Comparison of ENCODE assay signal across 8 cellular contexts in the genomic region with DNA sequence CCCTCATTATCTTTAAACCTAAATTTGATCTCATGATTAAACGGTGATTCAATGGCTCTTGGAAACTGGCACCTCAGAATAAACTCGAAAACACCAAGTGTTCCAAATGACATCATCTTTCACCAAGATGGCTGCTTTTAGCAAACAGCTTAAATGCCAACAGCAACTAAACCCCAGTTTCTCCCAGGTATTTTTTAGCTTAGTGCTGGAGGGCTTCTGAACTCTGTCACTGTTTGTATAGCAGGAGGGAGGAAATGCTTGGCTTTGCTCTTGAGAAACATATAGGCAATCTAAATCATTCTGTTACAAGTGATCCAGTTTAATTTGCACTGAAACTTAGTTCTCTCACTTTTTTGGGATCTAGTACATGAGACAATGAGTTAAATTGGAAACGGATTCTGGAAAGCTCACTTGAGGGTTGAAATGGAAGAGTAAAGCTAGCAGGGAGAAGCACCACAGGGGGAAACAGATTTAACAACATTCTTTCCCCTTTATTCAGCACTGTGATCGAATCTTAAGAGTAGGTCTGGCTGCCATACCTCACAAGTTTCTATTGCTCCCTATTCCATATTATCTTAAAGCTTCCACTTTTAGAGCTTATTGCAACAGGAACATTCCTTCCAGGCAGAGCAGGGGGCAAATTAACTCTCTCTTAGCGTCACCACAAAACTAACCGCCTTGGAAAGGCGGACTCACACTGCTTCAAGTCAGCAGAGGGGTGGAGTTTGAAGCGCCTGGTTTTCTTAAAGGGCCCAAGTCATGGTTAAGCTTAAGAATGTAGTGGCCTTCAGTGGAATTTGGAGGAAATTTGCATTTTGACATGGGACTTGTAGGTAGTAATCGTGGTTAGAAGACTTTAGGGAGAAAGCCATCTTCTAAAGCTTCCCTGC. TPM values are rescaled to one million over a fixed set of nuclear protein-coding genes. Genes with fewer than 3 reads are reported as not detected.
DNase-seq lines count a peak whose midpoint lies in the region; ATAC-seq, FAIRE-seq and TF ChIP-seq lines count a peak whose summit lies in the region.

No MANE protein-coding gene starts in this region.

- peaks cover 1% of the 10 kb centered on the region for H3K36me3 Mint-ChIP-seq in activated CD4-positive, alpha-beta T cell treated with anti-CD3 and anti-CD28 coated beads, Interleukin-2, amount 10 ng/mL, durations not matched to agents 7 days and 5 days (ENCODE audit: low read depth)
- peaks cover 9 to 17% of the 10 kb centered on the region in 2 donors for H3K36me3 Mint-ChIP-seq in stimulated activated naive B cell treated with anti-CD40 and anti-IgM and Interleukin-4, amounts not matched to agents 10 μg/mL and 1 μg/mL and 100 μg/mL, for 72 hours

- H3K79me2 ChIP-seq in H1 (ENCODE audit: control insufficient read depth in 1 of 2, insufficient read depth in 2 of 2, low read length in 2 of 2) (peaks cover 24 to 29% of the 10 kb centered on the region in 2 experiments), mesendoderm (ENCODE audit: control insufficient read depth, insufficient read depth, low read length) (peaks cover 29% of the 10 kb centered on the region)

- peak overlapping the region; percentile 54; the same call in 1 of the 2 replicates for H2BK15ac ChIP-seq in H1 (ENCODE audit: low read length)
- peak overlapping the region; percentile 79 for H2BK15ac ChIP-seq in mesendoderm (replicated peaks; ENCODE audit: low read depth)

- peak overlapping the region; percentile 92 for H3K4me3 Mint-ChIP-seq in activated CD4-positive, alpha-beta T cell treated with anti-CD3 and anti-CD28 coated beads, Interleukin-2, amount 10 ng/mL, durations not matched to agents 7 days and 5 days
- peak overlapping the region; percentile 82 to 99 for H3K4me3 Mint-ChIP-seq in stimulated activated naive B cell treated with anti-CD40 and anti-IgM and Interleukin-4, amounts not matched to agents 10 μg/mL and 1 μg/mL and 100 μg/mL, for 72 hours

- H2BK12ac ChIP-seq in H1 (ENCODE audit: low read depth, low read length): peak overlapping the region; percentile 64; the same call in 1 of the 2 replicates

- H3K56ac ChIP-seq in H1 (replicated peaks; ENCODE audit: insufficient read length, low read depth, low read length): peak overlapping the region; percentile 23
- H3K56ac ChIP-seq in mesendoderm (ENCODE audit: low read length): peak overlapping the region; percentile 69

- H4K5ac ChIP-seq in H1 (ENCODE audit: insufficient read length, low read depth, low read length): peak overlapping the region; percentile 74
- no peak overlapping the region for H4K5ac ChIP-seq in mesendoderm (ENCODE audit: low read length)

- H4K8ac ChIP-seq in H1 (ENCODE audit: extremely low read depth, insufficient read depth, low read length) (no peak overlapping the region), mesendoderm (ENCODE audit: low read depth, low read length) (no peak overlapping the region)

- H3K9me3 ChIP-seq in H1 (ENCODE audit: insufficient read depth in 2 of 2, low read depth in 1 of 2, low read length in 1 of 2): no peaks in the 10 kb centered on the region

- POLR2A ChIA-PET in activated CD4-positive, alpha-beta T cell treated with anti-CD3 and anti-CD28 coated beads, Interleukin-2, amount 10 ng/mL, durations not matched to agents 7 days and 5 days (lab: Charles Lee): interaction anchor here (0.6 kb wide), 1 partner anchor 30 kb away, joined by 4 read pairs; no protein-coding TSS in a partner anchor
- POLR2A ChIA-PET in H1 (lab: Charles Lee; ENCODE audit: partially characterized antibody): interaction anchor here (0.6 to 7.8 kb wide), 25 partner anchors 10 to 280 kb away, joined by 3 to 90 read pairs (median 4); a partner anchor contains a TSS

- H3K4me1 ChIP-seq in H1 (replicated peaks in 1 of 4; ENCODE audit: control insufficient read depth in 3 of 4, insufficient read depth in 4 of 4, low read length in 3 of 4): peaks cover 2 to 16% (median 10%) of the 10 kb centered on the region in 4 experiments; a peak in 6 of 7 replicates
- peaks cover 7% of the 10 kb centered on the region for H3K4me1 ChIP-seq in mesendoderm (ENCODE audit: control insufficient read depth, low read depth, low read length)

- peaks cover 45% of the 10 kb centered on the region for H3K4me1 Mint-ChIP-seq in activated CD4-positive, alpha-beta T cell treated with anti-CD3 and anti-CD28 coated beads, Interleukin-2, amount 10 ng/mL, durations not matched to agents 7 days and 5 days
- H3K4me1 Mint-ChIP-seq in stimulated activated naive B cell treated with anti-CD40 and anti-IgM and Interleukin-4, amounts not matched to agents 10 μg/mL and 1 μg/mL and 100 μg/mL, for 72 hours: peaks cover 26 to 44% of the 10 kb centered on the region in 2 donors

- H2BK120ac ChIP-seq in H1 (replicated peaks; ENCODE audit: low read depth, low read length) (no peak overlapping the region), mesendoderm (ENCODE audit: low read depth, low read length) (peak overlapping the region; percentile 69)

- no peak for TF ChIP-seq CTCF in H1 (IDR thresholded peaks at IDR 0.05; ENCODE audit: control extremely low read depth in 1 of 3, insufficient read depth in 1 of 3, low read depth in 1 of 3, low read length in 3 of 3)

- H3K4me3 ChIP-seq in H1 (ENCODE audit: extremely low read depth in 1 of 4, insufficient read depth in 2 of 4, low read depth in 3 of 4, low read length in 4 of 4) (peak overlapping the region; percentile 23 to 98 (median 56)), mesendoderm (ENCODE audit: low read length) (no peak overlapping the region)

- H3K23me2 ChIP-seq in H1 (ENCODE audit: low read depth, low read length): peaks cover 16% of the 10 kb centered on the region

- H3K9ac ChIP-seq in H1 (replicated peaks in 1 of 4; ENCODE audit: extremely low read depth in 1 of 4, low read depth in 3 of 4, low read length in 3 of 4) (peak overlapping the region; percentile 62 to 72 (median 66)), mesendoderm (ENCODE audit: low read length) (peak overlapping the region; percentile 55)

- H3K27me3 ChIP-seq in H1 (replicated peaks in 1 of 4; ENCODE audit: control insufficient read depth in 3 of 4, extremely low read depth in 1 of 4, insufficient read depth in 3 of 4, low read length in 3 of 4): no peaks in the 10 kb centered on the region
- H3K27me3 ChIP-seq in mesendoderm (ENCODE audit: insufficient read depth, low read length, poor library complexity): no peaks in the 10 kb centered on the region

- no peak overlapping the region; the same call in 1 of the 2 replicates for H2BK20ac ChIP-seq in H1 (ENCODE audit: low read length)

- no peak overlapping the region for H3K14ac ChIP-seq in H1 (ENCODE audit: insufficient read length)

- WGBS in H1 (ENCODE audit: extremely low coverage in 1 of 2, insufficient coverage in 1 of 2, insufficient read length in 1 of 2, insufficient replicate concordance in 2 of 2, low coverage in 1 of 2, low lambda C conversion rate in 2 of 2, missing lambda C conversion rate in 1 of 2), 2 experiments: 7% methylated on average over 9 of the region's 9 CpGs; no CpG with 5 or more reads in 1 of the 2 experiments
- WGBS in mesendoderm (ENCODE audit: extremely low coverage, insufficient coverage, low lambda C conversion rate): no CpG with 5 or more reads among the region's 9 CpGs

- H3K36me3 ChIP-seq in H1 (ENCODE audit: control insufficient read depth in 2 of 4, insufficient read depth in 4 of 4, low read length in 3 of 4) (no peaks in the 10 kb centered on the region), mesendoderm (ENCODE audit: control insufficient read depth, insufficient read depth, low read length) (no peaks in the 10 kb centered on the region)

- CTCF ChIA-PET in activated CD4-positive, alpha-beta T cell treated with anti-CD3 and anti-CD28 coated beads, Interleukin-2, amount 10 ng/mL, durations not matched to agents 7 days and 5 days (lab: Charles Lee): interaction anchor here (1.3 to 2.0 kb wide), 3 partner anchors 39 to 43 kb away, joined by 3 to 5 read pairs (median 4); no protein-coding TSS in a partner anchor
- CTCF ChIA-PET in H1 (lab: Charles Lee; ENCODE audit: partially characterized antibody): interaction anchor here (0.6 to 4.9 kb wide), 16 partner anchors 10 to 282 kb away, joined by 3 to 34 read pairs (median 4); no protein-coding TSS in a partner anchor

- ATAC-seq in GM21381 (IDR thresholded peaks at IDR 0.05; ENCODE audit: unreplicated experiment): peak; percentile 18
- peak; percentile 12 to 20 for ATAC-seq in stimulated activated naive B cell treated with anti-CD40 and anti-IgM and Interleukin-4, amounts not matched to agents 10 μg/mL and 1 μg/mL and 100 μg/mL, for 72 hours (replicated peaks)

- H3K27ac Mint-ChIP-seq in activated CD4-positive, alpha-beta T cell treated with anti-CD3 and anti-CD28 coated beads, Interleukin-2, amount 10 ng/mL, durations not matched to agents 7 days and 5 days: peak overlapping the region; percentile 98
- peak overlapping the region; percentile 99 for H3K27ac Mint-ChIP-seq in stimulated activated naive B cell treated with anti-CD40 and anti-IgM and Interleukin-4, amounts not matched to agents 10 μg/mL and 1 μg/mL and 100 μg/mL, for 72 hours

- peaks cover 7% of the 10 kb centered on the region for H3K9me3 Mint-ChIP-seq in activated CD4-positive, alpha-beta T cell treated with anti-CD3 and anti-CD28 coated beads, Interleukin-2, amount 10 ng/mL, durations not matched to agents 7 days and 5 days
- peaks cover 4 to 5% of the 10 kb centered on the region in 2 donors for H3K9me3 Mint-ChIP-seq in stimulated activated naive B cell treated with anti-CD40 and anti-IgM and Interleukin-4, amounts not matched to agents 10 μg/mL and 1 μg/mL and 100 μg/mL, for 72 hours

- peak; percentile 75 to 94 for TF ChIP-seq POLR2A in H1 (IDR thresholded peaks at IDR 0.05; ENCODE audit: control extremely low read depth in 1 of 2, low read depth in 2 of 2, low read length in 2 of 2)

- TF ChIP-seq EP300 in H1 (IDR thresholded peaks at IDR 0.05; ENCODE audit: borderline replicate concordance in 1 of 2, low read depth in 2 of 2, low read length in 2 of 2): peak in 1 of 2 experiments; percentile 49; a peak in 1 of 3 replicates

- 0 out of 4 replicates have a peak, but pooled peaks of 1 of the 2 experiments have one; percentile 7 for TF ChIP-seq RAD21 in H1 (IDR thresholded peaks at IDR 0.05 in 1 of 2, conservative IDR thresholded peaks at IDR 0.05 in 1 of 2; ENCODE audit: low read depth in 2 of 2, low read length in 2 of 2)

- H2BK5ac ChIP-seq in H1 (ENCODE audit: low read depth, low read length) (peak overlapping the region; percentile 87), mesendoderm (ENCODE audit: low read length) (no peak overlapping the region)

- H2AK5ac ChIP-seq in H1 (ENCODE audit: low read depth, low read length): no peak overlapping the region
- no peak overlapping the region for H2AK5ac ChIP-seq in mesendoderm (ENCODE audit: low read length)

- H3K4me2 ChIP-seq in H1 (ENCODE audit: insufficient read depth in 1 of 2, low read depth in 2 of 2, low read length in 2 of 2) (peak overlapping the region; percentile 79), mesendoderm (ENCODE audit: low read length) (peak overlapping the region; percentile 54)

- H3K4ac ChIP-seq in H1 (replicated peaks; ENCODE audit: insufficient read length, low read depth, low read length): no peak overlapping the region
- no peak overlapping the region for H3K4ac ChIP-seq in mesendoderm (ENCODE audit: low read depth, low read length)

- peak; percentile 82 for FAIRE-seq in H1 (lab: Jason Lieb, UNC)

- peak overlapping the region; percentile 8 for H4K91ac ChIP-seq in H1 (replicated peaks; ENCODE audit: insufficient read length, low read length)

- peaks cover 12 to 17% of the 10 kb centered on the region in 2 experiments for H4K20me1 ChIP-seq in H1 (replicated peaks in 1 of 2; ENCODE audit: control insufficient read depth in 1 of 2, insufficient read depth in 2 of 2, low read length in 2 of 2)

- peak; percentile 44 for DNase-seq in CMK (ENCODE audit: low read depth)
- DNase-seq in LHCN-M2 (ENCODE audit: low read depth): peak; percentile 81
- DNase-seq in activated CD4-positive, alpha-beta T cell treated with anti-CD3 and anti-CD28 coated beads, Interleukin-2, amount 10 ng/mL, durations not matched to agents 7 days and 5 days: peak; percentile 68
- peak; percentile 58 to 80 for DNase-seq in H1 (ENCODE audit: low read depth in 1 of 2, low spot score in 2 of 2)
- DNase-seq in mesendoderm: peak; percentile 99
- DNase-seq in stimulated activated naive B cell treated with anti-CD40 and anti-IgM and Interleukin-4, amounts not matched to agents 10 μg/mL and 1 μg/mL and 100 μg/mL, for 72 hours: peak; percentile 39
- no peak for DNase-seq in effector CD8-positive, alpha-beta T cell (lab: John Stamatoyannopoulos, UW)

- H2AFZ ChIP-seq in H1 (ENCODE audit: low read length): no peak overlapping the region

- H3K27ac ChIP-seq in H1 (ENCODE audit: low read depth, low read length): peak overlapping the region; percentile 90
- H3K27ac ChIP-seq in mesendoderm (ENCODE audit: low read depth, low read length): peak overlapping the region; percentile 95

- H3K79me1 ChIP-seq in H1 (ENCODE audit: low read depth, low read length) (0 out of 2 replicates have a peak, but pooled peaks cover 2% of the 10 kb centered on the region), mesendoderm (ENCODE audit: low read length) (peaks cover 10% of the 10 kb centered on the region)

- H3K18ac ChIP-seq in H1 (ENCODE audit: extremely low read depth, low read length) (peak overlapping the region; percentile 39), mesendoderm (ENCODE audit: low read length) (peak overlapping the region; percentile 78)

- H3K23ac ChIP-seq in H1 (ENCODE audit: insufficient read length) (no peak overlapping the region), mesendoderm (ENCODE audit: low read length) (no peak overlapping the region)

- no peaks in the 10 kb centered on the region for H3K27me3 Mint-ChIP-seq in activated CD4-positive, alpha-beta T cell treated with anti-CD3 and anti-CD28 coated beads, Interleukin-2, amount 10 ng/mL, durations not matched to agents 7 days and 5 days
- H3K27me3 Mint-ChIP-seq in stimulated activated naive B cell treated with anti-CD40 and anti-IgM and Interleukin-4, amounts not matched to agents 10 μg/mL and 1 μg/mL and 100 μg/mL, for 72 hours: no peaks in the 10 kb centered on the region

RNA-seq across cellular contexts. Expression of a gene that starts 1.8 kb away (rescaled TPM):
- 17.2 and 23.0 TPM in 2 replicates for total RNA-seq in LHCN-M2 (2014; rRNA removed)
- 10.5 TPM for polyA plus RNA-seq in LHCN-M2 (2012)
- total RNA-seq in activated CD4-positive, alpha-beta T cell treated with anti-CD3 and anti-CD28 coated beads, Interleukin-2, amount 10 ng/mL, durations not matched to agents 7 days and 5 days: 10 to 100 TPM; 18.9 to 21.8 TPM
- 74.4 and 74.8 TPM in 2 replicates for total RNA-seq in H1 (2021; fragmentation: NEBNext Ultra II Directional; extraction: Animal tissue kit (Norgen Biotek cat#: 25700))
- 28.2 and 42.2 TPM in 2 replicates for polyA plus RNA-seq in H1 (2011; rRNA removed)
- polyA plus RNA-seq in H1 (2011; cell fraction: cytosol; rRNA removed): 25.6 TPM
- 26.6 TPM for polyA plus RNA-seq in H1 (2011; cell fraction: nucleus; rRNA removed)
- 23.9 to 42.1 TPM (median 30.6 TPM) in 4 replicates for polyA plus RNA-seq in H1 (2012, experiment 1 of 2)
- 6.1 TPM for polyA plus RNA-seq in H1 (2012, experiment 2 of 2)
- polyA plus RNA-seq in H1 (2013, experiment 1 of 2): 29.5 TPM
- 29.9 TPM for polyA plus RNA-seq in H1 (2013, experiment 2 of 2)
- 76.2 and 77.5 TPM in 2 replicates for polyA minus RNA-seq in H1 (2011; rRNA and poly(A)+ RNA removed)
- 52.0 TPM for polyA minus RNA-seq in H1 (2011; cell fraction: cytosol; rRNA and poly(A)+ RNA removed)
- polyA minus RNA-seq in H1 (2011; cell fraction: nucleus; rRNA and poly(A)+ RNA removed): 90.9 TPM
- 35.7 TPM for polyA plus RNA-seq in mesendoderm (2013, experiment 1 of 2)
- polyA plus RNA-seq in mesendoderm (2013, experiment 2 of 2): 35.7 TPM
